Comparison of ENCODE assay signal across 15 cellular contexts in genomic region chr18:61922435-61922834, GRCh38.
"Had no signal": no experiment of that assay in that cellular context is flagged by ENCODE, and none has a peak within 500 bp of the region (broad histone marks: within the 10 kb centered on the region; RNA-seq: fewer than 3 reads in every experiment).

No MANE protein-coding gene starts in this region.

- H3K9me3 ChIP-seq: ascending aorta, esophagus squamous epithelium, heart left ventricle, SJCRH30, tibial nerve had no signal

- H3K36me3 ChIP-seq: ascending aorta, cardiac muscle cell, esophagus squamous epithelium, heart left ventricle, left lung, SJCRH30, tibial nerve had no signal

- H3K4me1 ChIP-seq: ascending aorta, esophagus squamous epithelium, heart left ventricle, left lung, SJCRH30, tibial nerve had no signal

- H3K36me3 Mint-ChIP-seq: memory B cell had no signal

- H3K4me3 Mint-ChIP-seq: memory B cell, nephron had no signal

- FAIRE-seq: frontal cortex, islet of Langerhans had no signal

- H3K4me1 Mint-ChIP-seq: memory B cell, nephron had no signal

- H3K27ac ChIP-seq: ascending aorta, cardiac muscle cell, esophagus squamous epithelium, heart left ventricle, left lung, SJCRH30, tibial nerve had no signal

- H3K27ac Mint-ChIP-seq: memory B cell, nephron had no signal

- ATAC-seq: heart left ventricle, left lung had no signal

- DNase-seq: activated CD4-positive, alpha-beta T cell treated with anti-CD3 and anti-CD28 coated beads for 4 hours; activated gamma-delta T cell treated with Interleukin-2 at 50 U/mL for 16 hours; esophagus squamous epithelium; heart left ventricle; occipital lobe; SJCRH30; stimulated activated CD4-positive, alpha-beta T cell treated with anti-CD3 and anti-CD28 coated beads, Interleukin-4, amount 100 ng/mL, for 4 hours had no signal

- H3K27me3 ChIP-seq: ascending aorta, cardiac muscle cell, esophagus squamous epithelium, heart left ventricle, left lung, SJCRH30, tibial nerve had no signal

- H3K4me3 ChIP-seq: ascending aorta, cardiac muscle cell, esophagus squamous epithelium, heart left ventricle, left lung, SJCRH30, tibial nerve had no signal
